31 cellular contexts compared by ENCODE assay signal in the genomic region with DNA sequence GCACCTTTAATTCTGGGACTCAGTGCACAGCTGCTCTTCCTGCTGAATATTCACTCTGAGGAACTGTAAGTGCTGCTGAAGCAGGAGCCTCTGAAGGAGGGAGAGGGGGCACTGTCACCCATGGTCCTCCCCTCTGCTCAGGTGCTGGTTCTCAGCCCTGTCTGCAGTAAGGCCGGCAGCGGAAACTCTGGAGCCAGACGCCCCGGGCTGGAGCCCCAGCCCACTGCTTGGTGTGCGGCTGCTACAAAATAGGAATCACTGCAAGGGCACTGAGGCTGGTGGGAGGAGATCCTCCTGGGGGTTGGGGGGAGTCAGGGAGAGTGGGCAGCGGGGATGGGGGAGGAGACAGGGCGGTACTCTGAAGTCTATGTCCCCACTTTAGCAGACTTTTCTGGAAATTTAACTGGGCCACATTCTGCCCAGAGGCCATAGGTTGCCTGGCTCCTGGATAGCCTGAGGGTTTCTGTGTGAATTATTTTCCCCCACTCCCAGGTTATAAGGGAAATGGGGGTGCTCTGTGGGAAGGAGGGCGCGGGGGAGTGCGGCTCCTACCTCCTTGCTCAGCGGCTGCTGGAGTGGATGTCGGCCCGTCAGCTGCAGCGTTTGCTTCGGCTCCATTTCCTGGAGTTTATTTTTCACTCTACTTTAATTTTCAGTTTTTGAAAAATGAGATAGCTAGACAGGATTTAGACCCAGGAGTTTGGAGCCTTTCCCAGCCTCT.
"Had no signal": no experiment of that assay in that cellular context is flagged by ENCODE, and none has a peak within 500 bp of the region (broad histone marks: within the 10 kb centered on the region; RNA-seq: fewer than 3 reads in every experiment).

No MANE protein-coding gene starts in this region.

- DNase-seq: activated CD8-positive, alpha-beta T cell treated with anti-CD3 and anti-CD28 coated beads, Interleukin-2, amount 10 ng/mL, durations not matched to agents 7 days and 5 days; activated gamma-delta T cell treated with Interleukin-2 at 50 U/mL for 16 hours; activated T-cell treated with anti-CD3 and anti-CD28 coated beads, Interleukin-2, amount 50 U/mL, for 24 hours; body of pancreas; cerebellar nuclear complex; colonic mucosa; effector memory CD4-positive, alpha-beta T cell; erythroblast; islet precursor cell; left cardiac atrium; left ventricle myocardium superior; midbrain; naive thymus-derived CD4-positive, alpha-beta T cell; nucleus accumbens; psoas muscle; stimulated activated CD4-positive, alpha-beta T cell treated with anti-CD3 and anti-CD28 coated beads, Interleukin-15, amount 100 ng/mL, for 24 hours; stimulated activated CD4-positive, alpha-beta T cell treated with anti-CD3 and anti-CD28 coated beads, Interleukin-2, amount 100 ng/mL, for 24 hours; stimulated activated naive CD4-positive, alpha-beta T cell; T-helper 17 cell; T1000; WERI-Rb-1 had no signal

- H3K27me3 ChIP-seq: adrenal gland, body of pancreas, cardiac muscle cell, colonic mucosa, dorsolateral prefrontal cortex, gastroesophageal sphincter, hepatocyte, suprapubic skin, tibial nerve had no signal

- H3K9me3 Mint-ChIP-seq: activated naive CD4-positive, alpha-beta T cell treated with anti-CD3 and anti-CD28 coated beads, Interleukin-2, amount 50 U/mL, for 72 hours; activated T-cell treated with anti-CD3 and anti-CD28 coated beads, Interleukin-2, amount 50 U/mL, for 24 hours; naive thymus-derived CD4-positive, alpha-beta T cell had no signal

- ATAC-seq: activated CD4-positive, CD25-positive, alpha-beta regulatory T cell treated with anti-CD3 and anti-CD28 coated beads, Interleukin-2, amount 50 U/mL, for 24 hours; activated CD8-positive, alpha-beta T cell treated with anti-CD3 and anti-CD28 coated beads, Interleukin-2, amount 10 ng/mL, durations not matched to agents 7 days and 5 days; activated naive CD4-positive, alpha-beta T cell treated with anti-CD3 and anti-CD28 coated beads, Interleukin-2, amount 50 U/mL, for 72 hours; body of pancreas; gastroesophageal sphincter; left cardiac atrium; left ventricle myocardium superior; naive thymus-derived CD4-positive, alpha-beta T cell; psoas muscle; T-helper 17 cell had no signal

- H3K27me3 Mint-ChIP-seq: activated T-cell treated with anti-CD3 and anti-CD28 coated beads, Interleukin-2, amount 50 U/mL, for 24 hours; naive thymus-derived CD4-positive, alpha-beta T cell; T-helper 17 cell had no signal

- H3K4me3 Mint-ChIP-seq: activated CD8-positive, alpha-beta T cell treated with anti-CD3 and anti-CD28 coated beads, Interleukin-2, amount 10 ng/mL, durations not matched to agents 7 days and 5 days; activated T-cell treated with anti-CD3 and anti-CD28 coated beads, Interleukin-2, amount 50 U/mL, for 24 hours; naive thymus-derived CD4-positive, alpha-beta T cell; T-helper 17 cell had no signal

- H3K27ac ChIP-seq: adrenal gland, body of pancreas, cardiac muscle cell, colonic mucosa, gastroesophageal sphincter, hepatocyte, parathyroid adenoma, psoas muscle, suprapubic skin, tibial nerve, WERI-Rb-1 had no signal

- H3K36me3 ChIP-seq: WERI-Rb-1 had no signal

- H3K4me1 ChIP-seq: colonic mucosa, parathyroid adenoma had no signal

- H3K4me3 ChIP-seq: adrenal gland, body of pancreas, cardiac muscle cell, colonic mucosa, dorsolateral prefrontal cortex, gastroesophageal sphincter, hepatocyte, psoas muscle, suprapubic skin, tibial nerve had no signal

- H3K9me3 ChIP-seq: adrenal gland, body of pancreas, colonic mucosa, gastroesophageal sphincter, psoas muscle, suprapubic skin, tibial nerve had no signal
